6 cellular contexts compared by ENCODE assay signal in the genomic region with DNA sequence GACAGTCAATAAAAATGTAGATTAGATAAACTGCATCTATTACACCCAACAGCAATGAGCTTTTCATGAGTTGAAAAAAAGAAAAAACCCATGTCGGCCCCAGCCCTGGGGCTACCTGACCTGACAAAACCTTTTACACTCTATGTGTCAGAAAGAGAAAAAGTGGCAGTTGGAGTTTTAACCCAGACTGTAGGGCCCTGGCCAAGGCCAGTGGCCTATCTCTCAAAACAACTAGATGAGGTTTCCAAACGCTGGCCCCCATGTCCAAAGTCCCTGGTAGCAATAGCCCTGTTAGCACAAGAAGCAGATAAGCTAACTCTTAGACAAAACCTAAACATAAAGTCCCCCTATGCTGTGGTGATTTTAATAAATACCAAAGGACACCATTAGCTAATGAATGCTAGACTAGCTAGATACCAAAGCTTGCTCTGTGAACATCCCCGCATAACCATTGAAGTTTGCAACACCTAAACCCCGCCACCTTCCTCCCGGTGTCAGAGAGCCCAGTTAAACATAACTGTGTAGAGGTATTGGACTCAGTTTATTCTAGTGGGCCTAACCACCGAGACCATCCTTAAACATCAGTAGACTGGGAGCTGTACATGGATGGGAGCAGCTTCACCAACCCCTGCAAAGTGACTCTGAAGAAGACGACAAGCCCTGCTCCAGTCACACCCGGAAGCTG. TPM values are rescaled to one million over a fixed set of nuclear protein-coding genes. Genes with fewer than 3 reads are reported as not detected.
"Had no signal": no experiment of that assay in that cellular context is flagged by ENCODE, and none has a peak within 500 bp of the region (broad histone marks: within the 10 kb centered on the region; RNA-seq: fewer than 3 reads in every experiment).

No MANE protein-coding gene starts in this region.

RNA-seq across cellular contexts. Expression of a gene that starts 2.8 kb away (rescaled TPM):
- total RNA-seq: activated CD8-positive, alpha-beta T cell treated with anti-CD3 and anti-CD28 coated beads, Interleukin-2, amount 10 ng/mL, durations not matched to agents 7 days and 5 days; activated naive CD8-positive, alpha-beta T cell treated with anti-CD3 and anti-CD28 coated beads, Interleukin-2, amount 10 ng/mL, durations not matched to agents 7 days and 5 days; adrenal gland; PC-3; SJSA1 had no signal

RNA-seq across cellular contexts. Expression of a gene that starts 32.1 kb away (rescaled TPM):
- total RNA-seq: activated CD8-positive, alpha-beta T cell treated with anti-CD3 and anti-CD28 coated beads, Interleukin-2, amount 10 ng/mL, durations not matched to agents 7 days and 5 days; activated naive CD8-positive, alpha-beta T cell treated with anti-CD3 and anti-CD28 coated beads, Interleukin-2, amount 10 ng/mL, durations not matched to agents 7 days and 5 days; adrenal gland; cardiac septum; SJSA1 had no signal

RNA-seq across cellular contexts. Expression of a gene that starts 52.6 kb away (rescaled TPM):
- total RNA-seq: activated CD8-positive, alpha-beta T cell treated with anti-CD3 and anti-CD28 coated beads, Interleukin-2, amount 10 ng/mL, durations not matched to agents 7 days and 5 days; PC-3 had no signal
